In genomic region chr6:160881409-160881808, GRCh38 we compare ENCODE assay signal across 1 cellular context.
TF ChIP-seq lines count a peak whose summit lies in the region.

No MANE protein-coding gene starts in this region.

TF ChIP-seq in K562, 482 proteins besides CTCF, POLR2A, EP300 and RAD21 (continued from another document):
- TF ChIP-seq AFF4 (CRISPR knock-in tag; IDR thresholded peaks at IDR 0.05) (no peak), CREM (IDR thresholded peaks at IDR 0.05; ENCODE audit: low read depth) (no peak), IRF1 (CRISPR knock-in tag; IDR thresholded peaks at IDR 0.05; ENCODE audit: borderline replicate concordance) (no peak), ZNF324 (CRISPR knock-in tag; IDR thresholded peaks at IDR 0.05) (no peak), ZBTB5 (IDR thresholded peaks at IDR 0.05) (no peak), CREB1 (IDR thresholded peaks at IDR 0.05) (no peak), CREB1 (CRISPR knock-in tag; IDR thresholded peaks at IDR 0.05) (no peak), ZKSCAN3 (CRISPR knock-in tag; IDR thresholded peaks at IDR 0.05) (no peak), ZBTB33 (CRISPR knock-in tag; IDR thresholded peaks at IDR 0.05) (no peak), E2F4 (CRISPR knock-in tag; IDR thresholded peaks at IDR 0.05; ENCODE audit: low read depth) (no peak)
